Comparison of ENCODE assay signal across 20 cellular contexts in the genomic region with DNA sequence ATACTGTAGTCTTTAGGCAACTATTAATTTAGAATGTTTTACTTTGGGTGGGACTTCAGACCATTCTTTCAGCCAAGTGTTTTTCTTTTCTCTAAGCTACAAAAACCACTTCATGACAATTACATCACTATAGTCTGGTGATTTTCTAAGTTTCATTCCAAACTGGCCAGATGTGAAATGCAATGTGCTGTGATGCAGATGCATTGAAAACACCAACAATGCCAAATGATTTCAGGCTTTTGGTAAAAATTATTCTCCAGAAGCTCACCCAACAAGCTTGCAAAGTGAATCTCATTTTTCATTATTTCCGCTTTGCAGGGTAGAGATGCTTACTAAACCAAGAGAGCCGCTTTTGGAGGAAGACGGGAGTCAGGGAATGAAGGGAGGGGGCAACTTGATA.
"Had no signal": no experiment of that assay in that cellular context is flagged by ENCODE, and none has a peak within 500 bp of the region (broad histone marks: within the 10 kb centered on the region; RNA-seq: fewer than 3 reads in every experiment).

No MANE protein-coding gene starts in this region.

- H3K27ac ChIP-seq: cardiac muscle cell, colonic mucosa, prostate gland, right lobe of liver, uterus had no signal

- H3K27me3 Mint-ChIP-seq: activated CD4-positive, alpha-beta memory T cell treated with anti-CD3 and anti-CD28 coated beads for 36 hours; activated CD4-positive, alpha-beta T cell treated with anti-CD3 and anti-CD28 coated beads for 36 hours; activated naive CD8-positive, alpha-beta T cell treated with anti-CD3 and anti-CD28 coated beads for 36 hours; naive B cell had no signal

- H3K4me1 Mint-ChIP-seq: activated naive CD8-positive, alpha-beta T cell treated with anti-CD3 and anti-CD28 coated beads for 36 hours; neural crest cell had no signal

- DNase-seq: activated CD4-positive, alpha-beta memory T cell treated with anti-CD3 and anti-CD28 coated beads for 36 hours; activated CD4-positive, alpha-beta T cell treated with anti-CD3 and anti-CD28 coated beads for 36 hours; activated gamma-delta T cell treated with Interleukin-2 at 50 U/mL for 16 hours; activated naive CD8-positive, alpha-beta T cell treated with anti-CD3 and anti-CD28 coated beads for 36 hours; activated T-cell treated with anti-CD3 and anti-CD28 coated beads for 4 hours; amniotic stem cell; colonic mucosa; mammary epithelial cell; naive B cell; right lobe of liver; small intestine; stimulated activated CD4-positive, alpha-beta T cell treated with anti-CD3 and anti-CD28 coated beads, Interleukin-15, amount 100 ng/mL, for 24 hours; stimulated activated CD4-positive, alpha-beta T cell treated with anti-CD3 and anti-CD28 coated beads, Interleukin-4, amount 100 ng/mL, for 24 hours; uterus had no signal

- H3K27ac Mint-ChIP-seq: activated CD4-positive, alpha-beta memory T cell treated with anti-CD3 and anti-CD28 coated beads for 36 hours; activated CD4-positive, alpha-beta T cell treated with anti-CD3 and anti-CD28 coated beads for 36 hours; activated naive CD8-positive, alpha-beta T cell treated with anti-CD3 and anti-CD28 coated beads for 36 hours; activated T-helper 1 cell treated with anti-CD3 and anti-CD28 coated beads, Interleukin-12 subunit alpha, Interleukin-12 subunit beta, Interleukin-2, Interleukin-4 antibody, amounts not matched to agents 30 ng/mL and 10 ng/mL and 1 ng/mL, durations not matched to agents 14 hours and 24 hours and 36 hours; naive B cell; stimulated activated effector memory CD8-positive, alpha-beta T cell treated with anti-CD3 and anti-CD28 coated beads, Interleukin-12 subunit alpha, Interleukin-12 subunit beta, amount 100 ng/mL, for 72 hours had no signal

- H3K9me3 Mint-ChIP-seq: activated CD4-positive, alpha-beta memory T cell treated with anti-CD3 and anti-CD28 coated beads for 36 hours; activated naive CD8-positive, alpha-beta T cell treated with anti-CD3 and anti-CD28 coated beads for 36 hours; activated T-helper 1 cell treated with anti-CD3 and anti-CD28 coated beads, Interleukin-12 subunit alpha, Interleukin-12 subunit beta, Interleukin-2, Interleukin-4 antibody, amounts not matched to agents 30 ng/mL and 10 ng/mL and 1 ng/mL, durations not matched to agents 14 hours and 24 hours and 36 hours; naive B cell; neural crest cell; stimulated activated effector memory CD8-positive, alpha-beta T cell treated with anti-CD3 and anti-CD28 coated beads, Interleukin-12 subunit alpha, Interleukin-12 subunit beta, amount 100 ng/mL, for 72 hours had no signal

- H3K4me3 Mint-ChIP-seq: activated CD4-positive, alpha-beta memory T cell treated with anti-CD3 and anti-CD28 coated beads for 36 hours; activated CD4-positive, alpha-beta T cell treated with anti-CD3 and anti-CD28 coated beads for 36 hours; activated naive CD8-positive, alpha-beta T cell treated with anti-CD3 and anti-CD28 coated beads for 36 hours; activated T-helper 1 cell treated with anti-CD3 and anti-CD28 coated beads, Interleukin-12 subunit alpha, Interleukin-12 subunit beta, Interleukin-2, Interleukin-4 antibody, amounts not matched to agents 30 ng/mL and 10 ng/mL and 1 ng/mL, durations not matched to agents 14 hours and 24 hours and 36 hours; naive B cell; neural crest cell; stimulated activated effector memory CD8-positive, alpha-beta T cell treated with anti-CD3 and anti-CD28 coated beads, Interleukin-12 subunit alpha, Interleukin-12 subunit beta, amount 100 ng/mL, for 72 hours had no signal

- H3K36me3 Mint-ChIP-seq: activated CD4-positive, alpha-beta memory T cell treated with anti-CD3 and anti-CD28 coated beads for 36 hours; activated naive CD8-positive, alpha-beta T cell treated with anti-CD3 and anti-CD28 coated beads for 36 hours; naive B cell; stimulated activated effector memory CD8-positive, alpha-beta T cell treated with anti-CD3 and anti-CD28 coated beads, Interleukin-12 subunit alpha, Interleukin-12 subunit beta, amount 100 ng/mL, for 72 hours had no signal

- ATAC-seq: activated CD4-positive, alpha-beta T cell treated with anti-CD3 and anti-CD28 coated beads for 36 hours; right lobe of liver; stimulated activated effector memory CD8-positive, alpha-beta T cell treated with anti-CD3 and anti-CD28 coated beads, Interleukin-12 subunit alpha, Interleukin-12 subunit beta, amount 100 ng/mL, for 72 hours had no signal

- H3K4me1 ChIP-seq: colonic mucosa, prostate gland, right lobe of liver, uterus had no signal

- H3K4me3 ChIP-seq: cardiac muscle cell, colonic mucosa, prostate gland, right lobe of liver, tibial nerve, uterus had no signal

- H3K27me3 ChIP-seq: cardiac muscle cell, colonic mucosa, right lobe of liver, tibial nerve, uterus had no signal

- H3K36me3 ChIP-seq: cardiac muscle cell, colonic mucosa, prostate gland, right lobe of liver, tibial nerve, uterus had no signal

- H3K9me3 ChIP-seq: colonic mucosa, prostate gland, right lobe of liver, tibial nerve, uterus had no signal
